ENCODE assay signal across 28 cellular contexts in the genomic region with DNA sequence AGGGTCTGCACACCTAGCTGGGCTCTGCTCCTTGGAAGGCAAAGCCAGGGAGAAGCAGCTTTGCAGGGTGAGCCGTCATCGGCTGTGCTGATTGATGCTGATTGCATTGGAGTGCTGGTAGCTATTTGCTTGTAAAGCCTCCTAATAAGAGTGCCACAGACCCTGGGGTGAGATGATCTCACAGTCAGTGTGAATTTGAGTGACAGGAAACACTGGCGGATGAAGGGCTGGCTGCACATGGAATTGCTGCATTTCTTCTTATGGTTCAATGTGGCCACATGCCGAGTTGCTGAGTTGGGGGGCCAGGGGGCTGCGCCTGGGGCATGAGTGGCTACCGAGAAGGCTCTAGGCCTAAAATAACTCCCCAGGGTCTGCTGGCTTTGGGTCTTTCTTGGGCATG.
"Had no signal": no experiment of that assay in that cellular context is flagged by ENCODE, and none has a peak within 500 bp of the region (broad histone marks: within the 10 kb centered on the region; RNA-seq: fewer than 3 reads in every experiment).

No MANE protein-coding gene starts in this region.

- H3K9me3 ChIP-seq: Peyer's patch, SJSA1 had no signal

- ATAC-seq: activated CD4-positive, CD25-positive, alpha-beta regulatory T cell treated with anti-CD3 and anti-CD28 coated beads, Interleukin-2, amount 50 U/mL, for 24 hours; activated CD8-positive, alpha-beta T cell treated with anti-CD3 and anti-CD28 coated beads for 36 hours; activated T-helper 17 cell treated with anti-CD3 and anti-CD28 coated beads, Interleukin-2, amount 50 U/mL, for 72 hours; SK-N-SH treated with all-trans-retinoic acid at 6 μM for 48 hours had no signal

- H3K4me3 Mint-ChIP-seq: activated CD8-positive, alpha-beta T cell treated with anti-CD3 and anti-CD28 coated beads for 36 hours; activated naive CD4-positive, alpha-beta T cell treated with anti-CD3 and anti-CD28 coated beads for 36 hours; activated naive CD8-positive, alpha-beta T cell; activated T-helper 17 cell treated with anti-CD3 and anti-CD28 coated beads, Interleukin-2, amount 50 U/mL, for 72 hours; T-helper 1 cell treated with Interleukin-12 subunit alpha and Interleukin-12 subunit beta and Interleukin-4 antibody, amounts not matched to agents 30 μg/mL and 1 μg/mL, for 36 hours had no signal

- H3K27ac ChIP-seq: brain microvascular endothelial cell, cardiac muscle cell, Peyer's patch, SJSA1 had no signal

- H3K9me3 Mint-ChIP-seq: activated CD8-positive, alpha-beta T cell treated with anti-CD3 and anti-CD28 coated beads for 36 hours; activated naive CD4-positive, alpha-beta T cell treated with anti-CD3 and anti-CD28 coated beads for 36 hours; activated T-helper 17 cell treated with anti-CD3 and anti-CD28 coated beads, Interleukin-2, amount 50 U/mL, for 72 hours; T-helper 1 cell treated with Interleukin-12 subunit alpha and Interleukin-12 subunit beta and Interleukin-4 antibody, amounts not matched to agents 30 μg/mL and 1 μg/mL, for 36 hours had no signal

- DNase-seq: activated CD4-positive, alpha-beta T cell treated with anti-CD3 and anti-CD28 coated beads for 4 hours; activated CD8-positive, alpha-beta T cell treated with anti-CD3 and anti-CD28 coated beads for 36 hours; activated gamma-delta T cell; activated naive CD4-positive, alpha-beta T cell treated with anti-CD3 and anti-CD28 coated beads for 36 hours; activated T-cell treated with anti-CD3 and anti-CD28 coated beads for 4 hours; activated T-cell treated with anti-CD3 and anti-CD28 coated beads, Interleukin-2, amount 50 U/mL, for 48 hours; amygdala; brain microvascular endothelial cell; Karpas-422; NCI-H1105; NCI-H1436; NCI-H187; NCI-H2081; NCI-H2171; NCI-H345; NCI-H510A; NCI-H526 treated with DMSO at 0.1 percent for 48 hours; NCI-H82; Peyer's patch; SHP77; SW 1271 had no signal

- H3K27ac Mint-ChIP-seq: activated CD8-positive, alpha-beta T cell treated with anti-CD3 and anti-CD28 coated beads for 36 hours; activated naive CD4-positive, alpha-beta T cell treated with anti-CD3 and anti-CD28 coated beads for 36 hours; activated naive CD8-positive, alpha-beta T cell; activated T-helper 17 cell treated with anti-CD3 and anti-CD28 coated beads, Interleukin-2, amount 50 U/mL, for 72 hours; T-helper 1 cell treated with Interleukin-12 subunit alpha and Interleukin-12 subunit beta and Interleukin-4 antibody, amounts not matched to agents 30 μg/mL and 1 μg/mL, for 36 hours had no signal

- H3K36me3 Mint-ChIP-seq: activated naive CD8-positive, alpha-beta T cell had no signal

- H3K4me1 ChIP-seq: Peyer's patch, SJSA1 had no signal

- H3K4me1 Mint-ChIP-seq: activated T-helper 17 cell treated with anti-CD3 and anti-CD28 coated beads, Interleukin-2, amount 50 U/mL, for 72 hours had no signal

- H3K4me3 ChIP-seq: cardiac muscle cell, Peyer's patch, SJSA1 had no signal

- H3K27me3 Mint-ChIP-seq: activated CD8-positive, alpha-beta T cell treated with anti-CD3 and anti-CD28 coated beads for 36 hours; activated naive CD8-positive, alpha-beta T cell; activated T-helper 17 cell treated with anti-CD3 and anti-CD28 coated beads, Interleukin-2, amount 50 U/mL, for 72 hours had no signal

- H3K36me3 ChIP-seq: brain microvascular endothelial cell, cardiac muscle cell, Peyer's patch, SJSA1 had no signal

- H3K27me3 ChIP-seq: brain microvascular endothelial cell, cardiac muscle cell, Peyer's patch had no signal
